Comparison of ENCODE assay signal across 1 cellular context in the genomic region with DNA sequence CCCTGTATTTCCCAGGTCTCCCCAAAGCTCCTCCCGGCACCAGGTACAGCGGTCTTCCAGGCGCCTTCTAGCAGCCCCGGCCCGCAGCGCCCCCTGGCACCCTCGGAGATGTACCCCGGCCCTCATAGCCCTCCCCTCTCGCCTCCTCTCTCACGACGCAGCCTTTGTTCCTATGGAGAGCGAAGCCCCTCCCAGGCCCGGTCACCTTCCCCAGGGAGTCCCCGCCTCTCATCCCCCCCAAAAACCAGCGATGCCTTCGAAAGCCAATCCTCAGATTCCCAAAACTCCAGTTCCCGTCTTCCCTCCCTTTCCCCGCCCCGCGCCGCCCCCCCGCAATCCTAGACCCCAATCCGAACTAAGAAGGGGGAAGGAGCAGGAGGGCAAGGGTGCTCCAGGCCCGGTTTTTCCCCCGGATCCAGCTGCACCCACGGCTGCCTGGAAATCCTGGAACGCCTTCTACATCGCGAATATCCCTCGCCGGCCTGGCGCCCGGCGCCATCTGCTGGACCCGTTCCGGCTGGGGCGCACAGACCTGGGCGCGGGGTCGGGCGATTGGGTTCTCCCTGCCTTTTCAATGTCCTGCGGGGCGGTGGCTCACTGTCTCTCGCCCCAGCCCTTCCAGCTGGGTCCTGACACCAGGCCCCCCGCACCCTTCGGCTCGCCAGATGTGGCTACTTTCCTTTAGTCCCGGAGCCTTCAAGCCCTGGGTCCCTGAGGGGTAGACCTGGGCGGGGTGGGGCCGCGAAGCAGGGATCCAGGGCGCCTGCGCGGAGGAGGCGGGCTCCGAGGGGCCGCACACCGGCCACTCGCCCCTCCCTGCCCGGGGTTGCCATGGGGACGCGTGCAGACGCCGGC.
TF ChIP-seq lines count a peak whose summit lies in the region.

A gene with protein sequence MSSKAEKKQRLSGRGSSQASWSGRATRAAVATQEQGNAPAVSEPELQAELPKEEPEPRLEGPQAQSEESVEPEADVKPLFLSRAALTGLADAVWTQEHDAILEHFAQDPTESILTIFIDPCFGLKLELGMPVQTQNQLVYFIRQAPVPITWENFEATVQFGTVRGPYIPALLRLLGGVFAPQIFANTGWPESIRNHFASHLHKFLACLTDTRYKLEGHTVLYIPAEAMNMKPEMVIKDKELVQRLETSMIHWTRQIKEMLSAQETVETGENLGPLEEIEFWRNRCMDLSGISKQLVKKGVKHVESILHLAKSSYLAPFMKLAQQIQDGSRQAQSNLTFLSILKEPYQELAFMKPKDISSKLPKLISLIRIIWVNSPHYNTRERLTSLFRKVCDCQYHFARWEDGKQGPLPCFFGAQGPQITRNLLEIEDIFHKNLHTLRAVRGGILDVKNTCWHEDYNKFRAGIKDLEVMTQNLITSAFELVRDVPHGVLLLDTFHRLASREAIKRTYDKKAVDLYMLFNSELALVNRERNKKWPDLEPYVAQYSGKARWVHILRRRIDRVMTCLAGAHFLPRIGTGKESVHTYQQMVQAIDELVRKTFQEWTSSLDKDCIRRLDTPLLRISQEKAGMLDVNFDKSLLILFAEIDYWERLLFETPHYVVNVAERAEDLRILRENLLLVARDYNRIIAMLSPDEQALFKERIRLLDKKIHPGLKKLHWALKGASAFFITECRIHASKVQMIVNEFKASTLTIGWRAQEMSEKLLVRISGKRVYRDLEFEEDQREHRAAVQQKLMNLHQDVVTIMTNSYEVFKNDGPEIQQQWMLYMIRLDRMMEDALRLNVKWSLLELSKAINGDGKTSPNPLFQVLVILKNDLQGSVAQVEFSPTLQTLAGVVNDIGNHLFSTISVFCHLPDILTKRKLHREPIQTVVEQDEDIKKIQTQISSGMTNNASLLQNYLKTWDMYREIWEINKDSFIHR (N-terminal part only) (plus strand): TSS at position 844 of the 855 bp plus-strand sequence. CDS start 1,991 bp downstream, outside the sequence.

TF ChIP-seq in K562, 482 proteins besides CTCF, POLR2A, EP300 and RAD21 (continued from another document and continues in another):
- TF ChIP-seq, protein P1, sequence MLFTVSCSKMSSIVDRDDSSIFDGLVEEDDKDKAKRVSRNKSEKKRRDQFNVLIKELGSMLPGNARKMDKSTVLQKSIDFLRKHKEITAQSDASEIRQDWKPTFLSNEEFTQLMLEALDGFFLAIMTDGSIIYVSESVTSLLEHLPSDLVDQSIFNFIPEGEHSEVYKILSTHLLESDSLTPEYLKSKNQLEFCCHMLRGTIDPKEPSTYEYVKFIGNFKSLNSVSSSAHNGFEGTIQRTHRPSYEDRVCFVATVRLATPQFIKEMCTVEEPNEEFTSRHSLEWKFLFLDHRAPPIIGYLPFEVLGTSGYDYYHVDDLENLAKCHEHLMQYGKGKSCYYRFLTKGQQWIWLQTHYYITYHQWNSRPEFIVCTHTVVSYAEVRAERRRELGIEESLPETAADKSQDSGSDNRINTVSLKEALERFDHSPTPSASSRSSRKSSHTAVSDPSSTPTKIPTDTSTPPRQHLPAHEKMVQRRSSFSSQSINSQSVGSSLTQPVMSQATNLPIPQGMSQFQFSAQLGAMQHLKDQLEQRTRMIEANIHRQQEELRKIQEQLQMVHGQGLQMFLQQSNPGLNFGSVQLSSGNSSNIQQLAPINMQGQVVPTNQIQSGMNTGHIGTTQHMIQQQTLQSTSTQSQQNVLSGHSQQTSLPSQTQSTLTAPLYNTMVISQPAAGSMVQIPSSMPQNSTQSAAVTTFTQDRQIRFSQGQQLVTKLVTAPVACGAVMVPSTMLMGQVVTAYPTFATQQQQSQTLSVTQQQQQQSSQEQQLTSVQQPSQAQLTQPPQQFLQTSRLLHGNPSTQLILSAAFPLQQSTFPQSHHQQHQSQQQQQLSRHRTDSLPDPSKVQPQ (CRISPR knock-in tag; IDR thresholded peaks at IDR 0.05; ENCODE audit: borderline replicate concordance): no peak
- TF ChIP-seq L3MBTL2 (IDR thresholded peaks at IDR 0.05): peak; percentile 64
- 0 out of 2 replicates have a peak, but pooled peaks have one; percentile 57 for TF ChIP-seq LCOR (CRISPR knock-in tag; IDR thresholded peaks at IDR 0.05)
- TF ChIP-seq CSDE1 (IDR thresholded peaks at IDR 0.05): 0 out of 4 replicates have a peak, but pooled peaks of 1 of the 2 experiments have one; percentile 24
- TF ChIP-seq PRMT5 (CRISPR knock-in tag; IDR thresholded peaks at IDR 0.05): no peak
- peak; percentile 58; the same call in 1 of the 2 replicates for TF ChIP-seq POLR2G (IDR thresholded peaks at IDR 0.05; ENCODE audit: low read depth, low read length)
- no peak for TF ChIP-seq KDM1A (IDR thresholded peaks at IDR 0.05)
- TF ChIP-seq TCF7L2 (IDR thresholded peaks at IDR 0.05; ENCODE audit: low read depth, low read length): no peak
- TF ChIP-seq CREM (IDR thresholded peaks at IDR 0.05; ENCODE audit: low read depth): 0 out of 2 replicates have a peak, but pooled peaks have one; percentile 16
- TF ChIP-seq ZSCAN29 (IDR thresholded peaks at IDR 0.05): no peak
- no peak for TF ChIP-seq KHSRP (IDR thresholded peaks at IDR 0.05)
- TF ChIP-seq RFX1 (IDR thresholded peaks at IDR 0.05): peak; percentile 92
- TF ChIP-seq, protein P2, sequence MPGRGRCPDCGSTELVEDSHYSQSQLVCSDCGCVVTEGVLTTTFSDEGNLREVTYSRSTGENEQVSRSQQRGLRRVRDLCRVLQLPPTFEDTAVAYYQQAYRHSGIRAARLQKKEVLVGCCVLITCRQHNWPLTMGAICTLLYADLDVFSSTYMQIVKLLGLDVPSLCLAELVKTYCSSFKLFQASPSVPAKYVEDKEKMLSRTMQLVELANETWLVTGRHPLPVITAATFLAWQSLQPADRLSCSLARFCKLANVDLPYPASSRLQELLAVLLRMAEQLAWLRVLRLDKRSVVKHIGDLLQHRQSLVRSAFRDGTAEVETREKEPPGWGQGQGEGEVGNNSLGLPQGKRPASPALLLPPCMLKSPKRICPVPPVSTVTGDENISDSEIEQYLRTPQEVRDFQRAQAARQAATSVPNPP (IDR thresholded peaks at IDR 0.05; ENCODE audit: borderline replicate concordance, insufficient read depth, insufficient read length): no peak
- 0 out of 2 replicates have a peak, but pooled peaks have one; percentile 46 for TF ChIP-seq MTA3 (IDR thresholded peaks at IDR 0.05; ENCODE audit: borderline replicate concordance)
- TF ChIP-seq, protein P3, sequence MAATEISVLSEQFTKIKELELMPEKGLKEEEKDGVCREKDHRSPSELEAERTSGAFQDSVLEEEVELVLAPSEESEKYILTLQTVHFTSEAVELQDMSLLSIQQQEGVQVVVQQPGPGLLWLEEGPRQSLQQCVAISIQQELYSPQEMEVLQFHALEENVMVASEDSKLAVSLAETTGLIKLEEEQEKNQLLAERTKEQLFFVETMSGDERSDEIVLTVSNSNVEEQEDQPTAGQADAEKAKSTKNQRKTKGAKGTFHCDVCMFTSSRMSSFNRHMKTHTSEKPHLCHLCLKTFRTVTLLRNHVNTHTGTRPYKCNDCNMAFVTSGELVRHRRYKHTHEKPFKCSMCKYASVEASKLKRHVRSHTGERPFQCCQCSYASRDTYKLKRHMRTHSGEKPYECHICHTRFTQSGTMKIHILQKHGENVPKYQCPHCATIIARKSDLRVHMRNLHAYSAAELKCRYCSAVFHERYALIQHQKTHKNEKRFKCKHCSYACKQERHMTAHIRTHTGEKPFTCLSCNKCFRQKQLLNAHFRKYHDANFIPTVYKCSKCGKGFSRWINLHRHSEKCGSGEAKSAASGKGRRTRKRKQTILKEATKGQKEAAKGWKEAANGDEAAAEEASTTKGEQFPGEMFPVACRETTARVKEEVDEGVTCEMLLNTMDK (IDR thresholded peaks at IDR 0.05; ENCODE audit: borderline replicate concordance, insufficient read depth, low read depth, low read length, poor library complexity, severe bottlenecking): peak; percentile 74
- TF ChIP-seq MED1 (CRISPR knock-in tag; IDR thresholded peaks at IDR 0.05; ENCODE audit: borderline replicate concordance): no peak
- TF ChIP-seq, protein P4, sequence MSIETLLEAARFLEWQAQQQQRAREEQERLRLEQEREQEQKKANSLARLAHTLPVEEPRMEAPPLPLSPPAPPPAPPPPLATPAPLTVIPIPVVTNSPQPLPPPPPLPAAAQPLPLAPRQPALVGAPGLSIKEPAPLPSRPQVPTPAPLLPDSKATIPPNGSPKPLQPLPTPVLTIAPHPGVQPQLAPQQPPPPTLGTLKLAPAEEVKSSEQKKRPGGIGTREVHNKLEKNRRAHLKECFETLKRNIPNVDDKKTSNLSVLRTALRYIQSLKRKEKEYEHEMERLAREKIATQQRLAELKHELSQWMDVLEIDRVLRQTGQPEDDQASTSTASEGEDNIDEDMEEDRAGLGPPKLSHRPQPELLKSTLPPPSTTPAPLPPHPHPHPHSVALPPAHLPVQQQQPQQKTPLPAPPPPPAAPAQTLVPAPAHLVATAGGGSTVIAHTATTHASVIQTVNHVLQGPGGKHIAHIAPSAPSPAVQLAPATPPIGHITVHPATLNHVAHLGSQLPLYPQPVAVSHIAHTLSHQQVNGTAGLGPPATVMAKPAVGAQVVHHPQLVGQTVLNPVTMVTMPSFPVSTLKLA (conservative IDR thresholded peaks at IDR 0.05): peak in 1 of 2 experiments; percentile 43; a peak in 2 of 4 replicates
- peak; percentile 41; the same call in 1 of the 2 replicates for TF ChIP-seq MYC (IDR thresholded peaks at IDR 0.05; ENCODE audit: low read depth, low read length)
- TF ChIP-seq MYC (CRISPR knock-in tag; IDR thresholded peaks at IDR 0.05; ENCODE audit: borderline replicate concordance, low read depth): no peak
- TF ChIP-seq SAFB (IDR thresholded peaks at IDR 0.05; ENCODE audit: borderline replicate concordance, low read depth, low read length): 0 out of 2 replicates have a peak, but pooled peaks have one; percentile 43
- TF ChIP-seq NEUROD1 (IDR thresholded peaks at IDR 0.05; ENCODE audit: borderline replicate concordance, low read depth, low read length, partially characterized antibody): peak; percentile 95
- peak; percentile 60; the same call in 1 of the 2 replicates for TF ChIP-seq ZBTB7A (IDR thresholded peaks at IDR 0.05; ENCODE audit: borderline replicate concordance, control insufficient read depth, low read depth, low read length)
- TF ChIP-seq SMC3 (conservative IDR thresholded peaks at IDR 0.05; ENCODE audit: insufficient read depth, low read depth, low read length): peak; percentile 19; the same call in 1 of the 2 replicates
- 0 out of 2 replicates have a peak, but pooled peaks have one; percentile 16 for TF ChIP-seq GABPB1 (CRISPR knock-in tag; IDR thresholded peaks at IDR 0.05)
- peak; percentile 87 for TF ChIP-seq TOE1 (IDR thresholded peaks at IDR 0.05; ENCODE audit: borderline replicate concordance)
- no peak for TF ChIP-seq TOE1 (CRISPR knock-in tag; IDR thresholded peaks at IDR 0.05; ENCODE audit: borderline replicate concordance, low read depth)
- peak; percentile 52 for TF ChIP-seq HDAC3 (IDR thresholded peaks at IDR 0.05; ENCODE audit: borderline replicate concordance, partially characterized antibody)
- TF ChIP-seq MECOM (CRISPR knock-in tag; IDR thresholded peaks at IDR 0.05): no peak
- peak; percentile 60; the same call in 1 of the 2 replicates for TF ChIP-seq SP1 (CRISPR knock-in tag; IDR thresholded peaks at IDR 0.05)
- peak; percentile 55 for TF ChIP-seq RBFOX2 (IDR thresholded peaks at IDR 0.05; ENCODE audit: low read depth, low read length)
- 0 out of 2 replicates have a peak, but pooled peaks have one; percentile 2 for TF ChIP-seq JUND (IDR thresholded peaks at IDR 0.05; ENCODE audit: borderline replicate concordance, low read depth, low read length)
- no peak for TF ChIP-seq JUND (tag; IDR thresholded peaks at IDR 0.05; ENCODE audit: borderline replicate concordance, low read depth, low read length)
- TF ChIP-seq, protein P5, sequence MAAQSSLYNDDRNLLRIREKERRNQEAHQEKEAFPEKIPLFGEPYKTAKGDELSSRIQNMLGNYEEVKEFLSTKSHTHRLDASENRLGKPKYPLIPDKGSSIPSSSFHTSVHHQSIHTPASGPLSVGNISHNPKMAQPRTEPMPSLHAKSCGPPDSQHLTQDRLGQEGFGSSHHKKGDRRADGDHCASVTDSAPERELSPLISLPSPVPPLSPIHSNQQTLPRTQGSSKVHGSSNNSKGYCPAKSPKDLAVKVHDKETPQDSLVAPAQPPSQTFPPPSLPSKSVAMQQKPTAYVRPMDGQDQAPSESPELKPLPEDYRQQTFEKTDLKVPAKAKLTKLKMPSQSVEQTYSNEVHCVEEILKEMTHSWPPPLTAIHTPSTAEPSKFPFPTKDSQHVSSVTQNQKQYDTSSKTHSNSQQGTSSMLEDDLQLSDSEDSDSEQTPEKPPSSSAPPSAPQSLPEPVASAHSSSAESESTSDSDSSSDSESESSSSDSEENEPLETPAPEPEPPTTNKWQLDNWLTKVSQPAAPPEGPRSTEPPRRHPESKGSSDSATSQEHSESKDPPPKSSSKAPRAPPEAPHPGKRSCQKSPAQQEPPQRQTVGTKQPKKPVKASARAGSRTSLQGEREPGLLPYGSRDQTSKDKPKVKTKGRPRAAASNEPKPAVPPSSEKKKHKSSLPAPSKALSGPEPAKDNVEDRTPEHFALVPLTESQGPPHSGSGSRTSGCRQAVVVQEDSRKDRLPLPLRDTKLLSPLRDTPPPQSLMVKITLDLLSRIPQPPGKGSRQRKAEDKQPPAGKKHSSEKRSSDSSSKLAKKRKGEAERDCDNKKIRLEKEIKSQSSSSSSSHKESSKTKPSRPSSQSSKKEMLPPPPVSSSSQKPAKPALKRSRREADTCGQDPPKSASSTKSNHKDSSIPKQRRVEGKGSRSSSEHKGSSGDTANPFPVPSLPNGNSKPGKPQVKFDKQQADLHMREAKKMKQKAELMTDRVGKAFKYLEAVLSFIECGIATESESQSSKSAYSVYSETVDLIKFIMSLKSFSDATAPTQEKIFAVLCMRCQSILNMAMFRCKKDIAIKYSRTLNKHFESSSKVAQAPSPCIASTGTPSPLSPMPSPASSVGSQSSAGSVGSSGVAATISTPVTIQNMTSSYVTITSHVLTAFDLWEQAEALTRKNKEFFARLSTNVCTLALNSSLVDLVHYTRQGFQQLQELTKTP (IDR thresholded peaks at IDR 0.05; ENCODE audit: low read depth in 1 of 2, partially characterized antibody in 2 of 2): peak in 1 of 2 experiments; percentile 20
- TF ChIP-seq CXXC5 (CRISPR knock-in tag; IDR thresholded peaks at IDR 0.05): 0 out of 2 replicates have a peak, but pooled peaks have one; percentile 29
- TF ChIP-seq, protein P6, sequence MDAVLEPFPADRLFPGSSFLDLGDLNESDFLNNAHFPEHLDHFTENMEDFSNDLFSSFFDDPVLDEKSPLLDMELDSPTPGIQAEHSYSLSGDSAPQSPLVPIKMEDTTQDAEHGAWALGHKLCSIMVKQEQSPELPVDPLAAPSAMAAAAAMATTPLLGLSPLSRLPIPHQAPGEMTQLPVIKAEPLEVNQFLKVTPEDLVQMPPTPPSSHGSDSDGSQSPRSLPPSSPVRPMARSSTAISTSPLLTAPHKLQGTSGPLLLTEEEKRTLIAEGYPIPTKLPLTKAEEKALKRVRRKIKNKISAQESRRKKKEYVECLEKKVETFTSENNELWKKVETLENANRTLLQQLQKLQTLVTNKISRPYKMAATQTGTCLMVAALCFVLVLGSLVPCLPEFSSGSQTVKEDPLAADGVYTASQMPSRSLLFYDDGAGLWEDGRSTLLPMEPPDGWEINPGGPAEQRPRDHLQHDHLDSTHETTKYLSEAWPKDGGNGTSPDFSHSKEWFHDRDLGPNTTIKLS (IDR thresholded peaks at IDR 0.05; ENCODE audit: borderline replicate concordance, low read depth): no peak
- TF ChIP-seq ASH1L (IDR thresholded peaks at IDR 0.05; ENCODE audit: borderline replicate concordance, low read depth, partially characterized antibody): no peak
- no peak for TF ChIP-seq KLF10 (CRISPR knock-in tag; IDR thresholded peaks at IDR 0.05)
- TF ChIP-seq, protein P7, sequence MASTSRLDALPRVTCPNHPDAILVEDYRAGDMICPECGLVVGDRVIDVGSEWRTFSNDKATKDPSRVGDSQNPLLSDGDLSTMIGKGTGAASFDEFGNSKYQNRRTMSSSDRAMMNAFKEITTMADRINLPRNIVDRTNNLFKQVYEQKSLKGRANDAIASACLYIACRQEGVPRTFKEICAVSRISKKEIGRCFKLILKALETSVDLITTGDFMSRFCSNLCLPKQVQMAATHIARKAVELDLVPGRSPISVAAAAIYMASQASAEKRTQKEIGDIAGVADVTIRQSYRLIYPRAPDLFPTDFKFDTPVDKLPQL (IDR thresholded peaks at IDR 0.05; ENCODE audit: extremely low read depth, insufficient read length): no peak
- TF ChIP-seq CCAR2 (IDR thresholded peaks at IDR 0.05; ENCODE audit: low read depth, low read length): no peak
